8 cellular contexts compared by ENCODE assay signal in the genomic region with DNA sequence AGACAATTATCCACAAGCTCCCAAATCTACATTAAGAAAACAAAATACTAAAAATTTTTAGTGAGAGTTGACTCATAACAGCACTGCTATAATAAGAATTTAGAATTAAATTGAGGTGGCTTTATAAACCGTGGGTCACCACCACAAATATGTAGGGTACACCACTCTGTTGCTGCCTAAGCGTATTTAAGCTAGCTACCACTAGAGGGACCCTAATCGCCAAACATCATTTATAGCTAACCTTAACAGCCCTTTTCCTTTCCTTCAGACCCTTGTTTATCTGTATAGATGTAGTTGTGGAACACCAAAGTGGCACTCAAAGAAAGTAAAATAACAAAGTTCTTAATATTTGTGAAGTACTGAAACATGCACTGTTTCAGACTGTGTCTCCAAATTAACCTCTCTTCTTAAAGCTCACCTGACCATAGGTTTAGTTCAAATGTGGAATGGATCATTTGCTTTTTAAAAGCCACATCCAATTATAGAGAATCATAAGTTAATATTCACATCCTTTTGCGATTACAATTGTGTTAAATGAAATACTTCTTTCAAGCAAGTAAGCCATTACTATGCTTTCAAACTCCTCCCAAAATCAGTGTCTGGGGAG.
DNase-seq lines count a peak whose midpoint lies in the region; ATAC-seq and TF ChIP-seq lines count a peak whose summit lies in the region.

No MANE protein-coding gene starts in this region.

- no peak overlapping the region for H3K27ac Mint-ChIP-seq in osteocyte (ENCODE audit: unreplicated experiment)

- ATAC-seq in GM18505 (IDR thresholded peaks at IDR 0.05; ENCODE audit: unreplicated experiment) (peak; percentile 75), HG02852 (IDR thresholded peaks at IDR 0.05; ENCODE audit: unreplicated experiment) (peak; percentile 86)

- no peaks in the 10 kb centered on the region for H3K9me3 Mint-ChIP-seq in osteocyte (ENCODE audit: unreplicated experiment)

- TF ChIP-seq POLR2A in GM18505 (IDR thresholded peaks at IDR 0.05; ENCODE audit: borderline replicate concordance, extremely low read depth, insufficient read depth, insufficient read length): no peak

- H3K4me3 Mint-ChIP-seq in osteocyte (ENCODE audit: unreplicated experiment): no peak overlapping the region

- DNase-seq in AG20443 (ENCODE audit: low spot score) (peak; percentile 67), NCI-H128 (lab: John Stamatoyannopoulos, UW; ENCODE audit: unreplicated experiment) (peak; percentile 23), SW480 (ENCODE audit: low spot score) (peak; percentile 68), fibroblast of the aortic adventitia (ENCODE audit: low read depth) (peak; percentile 74), osteocyte (ENCODE audit: extremely low spot score, unreplicated experiment) (no peak), HK-2 (ENCODE audit: unreplicated experiment) (no peak)

- no peak overlapping the region for H3K4me3 ChIP-seq in fibroblast of the aortic adventitia (ENCODE audit: low read depth, low read length)

- no peaks in the 10 kb centered on the region for H3K36me3 Mint-ChIP-seq in osteocyte (ENCODE audit: unreplicated experiment)

- TF ChIP-seq CTCF in fibroblast of the aortic adventitia (IDR thresholded peaks at IDR 0.05; ENCODE audit: insufficient read depth, low read length): peak; percentile 91
- TF ChIP-seq CTCF in osteocyte (IDR thresholded peaks at IDR 0.05): peak; percentile 91

- H3K27me3 Mint-ChIP-seq in osteocyte (ENCODE audit: unreplicated experiment): no peaks in the 10 kb centered on the region

- H3K4me1 Mint-ChIP-seq in osteocyte (ENCODE audit: unreplicated experiment): peaks cover 18% of the 10 kb centered on the region

Comparison
In these comparisons a context has a peak if more than half of its experiments do, and no peak if none do; other contexts are left out.
1. DNase-seq: peak in AG20443 (single experiment), NCI-H128 (single experiment), SW480 (single experiment) and fibroblast of the aortic adventitia (single experiment); none in osteocyte (single experiment) and HK-2 (single experiment).